8 cellular contexts compared by ENCODE assay signal in the genomic region with DNA sequence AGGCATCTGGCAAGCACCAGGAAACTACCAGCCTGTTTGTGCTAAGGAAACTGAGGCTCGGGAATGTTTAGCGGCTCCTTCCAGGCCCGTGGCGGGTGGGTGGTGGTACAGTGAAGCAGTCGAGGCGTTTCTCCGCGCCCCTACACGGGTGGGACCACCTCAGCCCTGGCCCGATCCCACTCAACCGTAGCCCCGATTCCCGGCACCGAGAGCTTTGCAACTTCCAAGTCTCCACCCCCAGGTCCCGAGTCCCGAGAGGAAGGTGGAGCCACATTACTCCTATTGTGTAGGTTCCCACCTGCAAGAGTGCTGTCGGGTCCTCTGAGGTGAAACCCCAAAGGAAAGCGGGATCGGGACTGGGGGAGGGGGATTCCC. TPM values are rescaled to one million over a fixed set of nuclear protein-coding genes. Genes with fewer than 3 reads are reported as not detected.
DNase-seq lines count a peak whose midpoint lies in the region; ATAC-seq lines count a peak whose summit lies in the region.

No MANE protein-coding gene starts in this region.

- peak overlapping the region; percentile 88 for H3K27ac Mint-ChIP-seq in activated naive CD8-positive, alpha-beta T cell treated with anti-CD3 and anti-CD28 coated beads for 36 hours
- peak overlapping the region; percentile 96 for H3K27ac Mint-ChIP-seq in stimulated activated naive B cell treated with anti-CD40 and anti-IgM and Interleukin-4, amounts not matched to agents 10 μg/mL and 1 μg/mL and 100 μg/mL, for 72 hours

- peaks cover 13% of the 10 kb centered on the region for H3K36me3 Mint-ChIP-seq in activated naive CD8-positive, alpha-beta T cell treated with anti-CD3 and anti-CD28 coated beads for 36 hours
- H3K36me3 Mint-ChIP-seq in stimulated activated naive B cell treated with anti-CD40 and anti-IgM and Interleukin-4, amounts not matched to agents 10 μg/mL and 1 μg/mL and 100 μg/mL, for 72 hours = peaks cover 8 to 26% of the 10 kb centered on the region in 2 donors

- H3K4me1 Mint-ChIP-seq in activated naive CD8-positive, alpha-beta T cell treated with anti-CD3 and anti-CD28 coated beads for 36 hours = peaks cover 28% of the 10 kb centered on the region
- peaks cover 25 to 40% of the 10 kb centered on the region in 2 donors for H3K4me1 Mint-ChIP-seq in stimulated activated naive B cell treated with anti-CD40 and anti-IgM and Interleukin-4, amounts not matched to agents 10 μg/mL and 1 μg/mL and 100 μg/mL, for 72 hours

- H3K27ac ChIP-seq in HUES48 (ENCODE audit: low read depth, low read length) (peak overlapping the region; percentile 96), iPS-18a (ENCODE audit: low read length) (peak overlapping the region; percentile 88)

- H3K9me3 ChIP-seq in HUES48 (ENCODE audit: control insufficient read depth, insufficient read depth, low read length) (no peaks in the 10 kb centered on the region), iPS-18a (ENCODE audit: control insufficient read depth, low read depth, low read length) (no peaks in the 10 kb centered on the region)

- H3K4me1 ChIP-seq in HUES48 (ENCODE audit: control insufficient read depth, insufficient read depth, low read length) (no peaks in the 10 kb centered on the region), iPS-18a (ENCODE audit: control insufficient read depth, low read depth, low read length) (no peaks in the 10 kb centered on the region)

- peak overlapping the region; percentile 91 for H3K4me3 ChIP-seq in HUES48 (ENCODE audit: low read depth, low read length)
- H3K4me3 ChIP-seq in iPS-18a (ENCODE audit: low read length) = peak overlapping the region; percentile 91

- no peaks in the 10 kb centered on the region for H3K27me3 Mint-ChIP-seq in activated naive CD8-positive, alpha-beta T cell treated with anti-CD3 and anti-CD28 coated beads for 36 hours
- no peaks in the 10 kb centered on the region for H3K27me3 Mint-ChIP-seq in stimulated activated naive B cell treated with anti-CD40 and anti-IgM and Interleukin-4, amounts not matched to agents 10 μg/mL and 1 μg/mL and 100 μg/mL, for 72 hours

- ATAC-seq in stimulated activated naive B cell treated with anti-CD40 and anti-IgM and Interleukin-4, amounts not matched to agents 10 μg/mL and 1 μg/mL and 100 μg/mL, for 72 hours (replicated peaks) = no peak

- H3K27me3 ChIP-seq in HUES48 (ENCODE audit: control insufficient read depth, insufficient read depth, low read length) (no peaks in the 10 kb centered on the region), iPS-18a (ENCODE audit: control insufficient read depth, insufficient read depth, low read length) (no peaks in the 10 kb centered on the region)

- H3K9me3 Mint-ChIP-seq in activated naive CD8-positive, alpha-beta T cell treated with anti-CD3 and anti-CD28 coated beads for 36 hours = no peaks in the 10 kb centered on the region
- H3K9me3 Mint-ChIP-seq in stimulated activated naive B cell treated with anti-CD40 and anti-IgM and Interleukin-4, amounts not matched to agents 10 μg/mL and 1 μg/mL and 100 μg/mL, for 72 hours = no peaks in the 10 kb centered on the region

- H3K4me3 Mint-ChIP-seq in activated naive CD8-positive, alpha-beta T cell treated with anti-CD3 and anti-CD28 coated beads for 36 hours = peak overlapping the region; percentile 93
- H3K4me3 Mint-ChIP-seq in stimulated activated naive B cell treated with anti-CD40 and anti-IgM and Interleukin-4, amounts not matched to agents 10 μg/mL and 1 μg/mL and 100 μg/mL, for 72 hours = peak overlapping the region; percentile 90 to 94

- DNase-seq in NCI-H2081 (lab: John Stamatoyannopoulos, UW) (peak; percentile 68 to 88), NCI-H2081 treated with DMSO at 0.1 percent for 48 hours (lab: John Stamatoyannopoulos, UW) (no peak), GDM1 (lab: John Stamatoyannopoulos, UW) (no peak), Ammon's horn (ENCODE audit: low spot score) (no peak)
- no peak for DNase-seq in activated naive CD8-positive, alpha-beta T cell treated with anti-CD3 and anti-CD28 coated beads for 36 hours
- no peak for DNase-seq in stimulated activated naive B cell treated with anti-CD40 and anti-IgM and Interleukin-4, amounts not matched to agents 10 μg/mL and 1 μg/mL and 100 μg/mL, for 72 hours

- H3K9ac ChIP-seq in HUES48 (ENCODE audit: low read depth, low read length) = peak overlapping the region; percentile 90
- H3K9ac ChIP-seq in iPS-18a (ENCODE audit: low read length) = peak overlapping the region; percentile 91

- H3K36me3 ChIP-seq in HUES48 (ENCODE audit: control insufficient read depth, insufficient read depth, low read length) (peaks cover 15% of the 10 kb centered on the region), iPS-18a (ENCODE audit: control insufficient read depth, low read depth, low read length) (peaks cover 10% of the 10 kb centered on the region)

RNA-seq across cellular contexts. Expression of a gene that starts 0.5 kb away (rescaled TPM):
- total RNA-seq in activated naive CD8-positive, alpha-beta T cell treated with anti-CD3 and anti-CD28 coated beads for 36 hours = 10 to 100 TPM; 70.7 to 75.3 TPM

RNA-seq across cellular contexts. Expression of a gene that starts 13.0 kb away (rescaled TPM):
- 1 to 10 TPM; 5.8 to 6.4 TPM for total RNA-seq in activated naive CD8-positive, alpha-beta T cell treated with anti-CD3 and anti-CD28 coated beads for 36 hours

RNA-seq across cellular contexts. Expression of a gene that starts 30.7 kb away (rescaled TPM):
- total RNA-seq in activated naive CD8-positive, alpha-beta T cell treated with anti-CD3 and anti-CD28 coated beads for 36 hours = 10 to 100 TPM in 1 of 2 experiments, 1 to 10 TPM in 1; 7.7 to 13.1 TPM

RNA-seq across cellular contexts. Expression of a gene that starts 41.1 kb away (rescaled TPM):
- 100 to 1,000 TPM; 159 to 161 TPM for total RNA-seq in activated naive CD8-positive, alpha-beta T cell treated with anti-CD3 and anti-CD28 coated beads for 36 hours

RNA-seq across cellular contexts. Expression of a gene that starts 58.9 kb away (rescaled TPM):
- under 1 TPM in 1 of 2 experiments, not detected in 1; 0.16 TPM for total RNA-seq in activated naive CD8-positive, alpha-beta T cell treated with anti-CD3 and anti-CD28 coated beads for 36 hours

Comparison
In these comparisons a context has a peak if more than half of its experiments do, and no peak if none do; other contexts are left out.
1. DNase-seq: peak in NCI-H2081 (2 of 2); none in NCI-H2081 treated with DMSO at 0.1 percent for 48 hours (single experiment), activated naive CD8-positive, alpha-beta T cell treated with anti-CD3 and anti-CD28 coated beads for 36 hours (single experiment), stimulated activated naive B cell treated with anti-CD40 and anti-IgM and Interleukin-4, amounts not matched to agents 10 μg/mL and 1 μg/mL and 100 μg/mL, for 72 hours (single experiment), GDM1 (single experiment) and Ammon's horn (single experiment).